In genomic region chr5:123511648-123512605, GRCh38 we compare ENCODE assay signal across 1 cellular context.
A peak's percentile ranks its signal among the peaks of the same experiment; 100 is the strongest.
TF ChIP-seq lines count a peak whose summit lies in the region.

CSNK1G3 (plus strand) TSS chr5:123512177; CDS start chr5:123545664, 33,487 bp downstream.

TF ChIP-seq in HepG2, 621 proteins besides CTCF, POLR2A, EP300 and RAD21 (continued from another document and continues in another):
- TF ChIP-seq FOXA1 (IDR thresholded peaks at IDR 0.05) (no peak), FOXA1 (CRISPR knock-in tag; IDR thresholded peaks at IDR 0.05) (no peak), ZIK1 (CRISPR knock-in tag; IDR thresholded peaks at IDR 0.05; ENCODE audit: borderline replicate concordance, low read depth) (no peak; the same call in 1 of the 2 replicates), ZFAT (CRISPR knock-in tag; conservative IDR thresholded peaks at IDR 0.05) (no peak), UBTF (CRISPR knock-in tag; IDR thresholded peaks at IDR 0.05) (peak; percentile 82; the same call in 1 of the 2 replicates), ZNF639 (CRISPR knock-in tag; conservative IDR thresholded peaks at IDR 0.05) (no peak), DR1 (CRISPR knock-in tag; IDR thresholded peaks at IDR 0.05) (peak; percentile 97), RFX5 (IDR thresholded peaks at IDR 0.05; ENCODE audit: low read depth, low read length) (0 out of 2 replicates have a peak, but pooled peaks have one; percentile 41), ARNT2 (CRISPR knock-in tag; IDR thresholded peaks at IDR 0.05; ENCODE audit: low read depth) (peak; percentile 45; the same call in 1 of the 2 replicates), ZBTB37 (CRISPR knock-in tag; IDR thresholded peaks at IDR 0.05) (no peak), ZBTB40 (IDR thresholded peaks at IDR 0.05) (no peak), ZBTB40 (CRISPR knock-in tag; IDR thresholded peaks at IDR 0.05) (peak; percentile 42; the same call in 1 of the 2 replicates), HBP1 (CRISPR knock-in tag; IDR thresholded peaks at IDR 0.05; ENCODE audit: low read depth) (peak; percentile 71; the same call in 1 of the 2 replicates), TCF7 (IDR thresholded peaks at IDR 0.05; ENCODE audit: low read depth) (no peak), SPEN (CRISPR knock-in tag; IDR thresholded peaks at IDR 0.05; ENCODE audit: low read depth) (peak; percentile 74; the same call in 1 of the 2 replicates), ZBTB49 (CRISPR knock-in tag; IDR thresholded peaks at IDR 0.05; ENCODE audit: borderline replicate concordance) (no peak), JARID2 (CRISPR knock-in tag; IDR thresholded peaks at IDR 0.05; ENCODE audit: insufficient replicate concordance) (no peak), ZKSCAN5 (CRISPR knock-in tag; IDR thresholded peaks at IDR 0.05) (no peak), PHF5A (CRISPR knock-in tag; IDR thresholded peaks at IDR 0.05; ENCODE audit: low read depth, unreplicated experiment) (no peak), CHD4 (IDR thresholded peaks at IDR 0.05; ENCODE audit: borderline replicate concordance, low read length) (no peak), HOXD1 (CRISPR knock-in tag; IDR thresholded peaks at IDR 0.05) (no peak), ZNF772 (CRISPR knock-in tag; IDR thresholded peaks at IDR 0.05) (no peak), GRHL1 (CRISPR knock-in tag; conservative IDR thresholded peaks at IDR 0.05) (no peak), HNF1B (CRISPR knock-in tag; IDR thresholded peaks at IDR 0.05) (peak; percentile 49; the same call in 1 of the 2 replicates), TCF7L2 (IDR thresholded peaks at IDR 0.05; ENCODE audit: low read depth, low read length) (no peak), EEA1 (CRISPR knock-in tag; IDR thresholded peaks at IDR 0.05; ENCODE audit: borderline replicate concordance) (no peak; the same call in 1 of the 2 replicates), IKZF5 (CRISPR knock-in tag; IDR thresholded peaks at IDR 0.05) (0 out of 2 replicates have a peak, but pooled peaks have one; percentile 77), HES4 (CRISPR knock-in tag; IDR thresholded peaks at IDR 0.05; ENCODE audit: borderline replicate concordance) (no peak; the same call in 1 of the 2 replicates), DRAP1 (CRISPR knock-in tag; IDR thresholded peaks at IDR 0.05) (peak; percentile 99), ZNF484 (CRISPR knock-in tag; IDR thresholded peaks at IDR 0.05; ENCODE audit: borderline replicate concordance, low read depth) (no peak), THAP11 (CRISPR knock-in tag; IDR thresholded peaks at IDR 0.05) (peak; percentile 74; the same call in 1 of the 2 replicates)
